12 cellular contexts compared by ENCODE assay signal in the genomic region with DNA sequence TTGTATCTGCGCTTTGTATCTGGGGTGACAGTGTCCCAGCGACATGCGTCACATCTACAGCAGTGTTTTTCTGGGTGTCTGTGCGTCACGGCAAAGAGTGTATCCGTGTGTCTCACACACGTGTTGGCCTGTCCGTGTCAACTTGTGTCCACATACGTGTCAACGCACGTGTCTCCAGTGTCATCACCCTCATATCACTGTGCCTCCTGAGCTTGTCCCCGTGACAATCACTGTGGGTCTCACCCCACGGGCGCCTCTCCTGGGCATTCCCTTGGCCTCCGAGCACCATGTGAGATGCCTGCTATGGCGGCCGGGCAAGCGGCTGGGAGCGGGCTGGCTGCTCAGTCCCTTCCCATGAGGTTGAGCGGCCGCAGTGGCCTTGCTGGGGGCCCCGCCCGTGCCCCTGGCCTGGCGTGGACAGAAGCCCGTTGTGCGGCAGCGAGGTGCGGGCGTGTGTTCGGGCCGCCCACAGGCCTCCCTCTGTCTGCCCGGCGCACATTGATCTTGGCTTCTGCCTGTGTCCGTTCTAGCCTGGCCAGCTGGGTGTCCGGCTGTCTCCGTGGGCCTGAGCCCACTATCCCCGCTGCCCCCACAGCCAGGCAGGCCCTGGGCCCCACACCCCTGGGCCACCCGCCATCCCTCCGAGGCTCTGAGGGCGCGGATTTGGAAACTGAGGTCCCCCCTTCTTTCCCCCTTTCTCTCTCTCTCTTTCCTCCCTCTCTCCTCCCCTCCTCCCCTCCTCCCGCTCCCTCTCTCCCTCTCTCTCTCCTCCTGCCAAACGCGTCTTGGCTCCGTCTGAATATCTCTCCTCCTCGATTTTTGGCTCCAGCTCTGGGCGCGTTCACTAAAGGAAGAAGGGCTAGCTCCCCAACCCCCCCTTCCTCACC. TPM values are rescaled to one million over a fixed set of nuclear protein-coding genes. Genes with fewer than 3 reads are reported as not detected.
DNase-seq lines count a peak whose midpoint lies in the region; ATAC-seq and TF ChIP-seq lines count a peak whose summit lies in the region.
"Had no signal": no experiment of that assay in that cellular context is flagged by ENCODE, and none has a peak within 500 bp of the region (broad histone marks: within the 10 kb centered on the region; RNA-seq: fewer than 3 reads in every experiment).

No MANE protein-coding gene starts in this region.

- H3K36me3 ChIP-seq in GM23248 (ENCODE audit: low read depth) (0 out of 2 replicates have a peak, but pooled peaks cover 4% of the 10 kb centered on the region), left lung (peaks cover 0 to 4% of the 10 kb centered on the region in 2 donors), skeletal muscle satellite cell (ENCODE audit: insufficient read depth, low read length) (peaks cover 10% of the 10 kb centered on the region), smooth muscle cell (ENCODE audit: low read depth) (no peaks in the 10 kb centered on the region)

- DNase-seq in GM23248, result peak; percentile 82
- peak in 1 of 2 donors; percentile 69 for DNase-seq in left lung
- no peak for DNase-seq in stimulated activated naive CD4-positive, alpha-beta T cell (lab: John Stamatoyannopoulos, UW)
- DNase-seq in NCI-H1105 treated with DMSO at 0.1 percent for 48 hours (lab: John Stamatoyannopoulos, UW), result no peak
- DNase-seq in smooth muscle cell (lab: John Stamatoyannopoulos, UW; ENCODE audit: unreplicated experiment), result no peak
- DNase-seq: activated CD8-positive, alpha-beta T cell treated with anti-CD3 and anti-CD28 coated beads, Interleukin-2, amount 10 ng/mL, durations not matched to agents 7 days and 5 days; CD4-positive, alpha-beta memory T cell; NCI-H1694; stimulated activated naive B cell treated with anti-CD40 and anti-IgM and Interleukin-4, amounts not matched to agents 10 μg/mL and 1 μg/mL and 100 μg/mL, for 72 hours had no signal

- no peaks in the 10 kb centered on the region; the same call in 1 of the 2 replicates for H3F3A ChIP-seq in GM23248 (ENCODE audit: insufficient read depth)
- no peaks in the 10 kb centered on the region for H3F3A ChIP-seq in smooth muscle cell (ENCODE audit: low read depth)

- TF ChIP-seq CTCF in left lung (IDR thresholded peaks at IDR 0.05) (no peak), smooth muscle cell (IDR thresholded peaks at IDR 0.05; ENCODE audit: borderline replicate concordance, insufficient read depth, poor library complexity, severe bottlenecking) (no peak)

- H3K9ac ChIP-seq in GM23248 (peak overlapping the region; percentile 80), skeletal muscle satellite cell (ENCODE audit: low read depth, low read length) (peak overlapping the region; percentile 74), smooth muscle cell (ENCODE audit: low read depth) (no peak overlapping the region)

- H3K79me2 ChIP-seq in GM23248 (ENCODE audit: insufficient read depth) (peaks cover 100% of the 10 kb centered on the region), smooth muscle cell (ENCODE audit: low read depth) (no peaks in the 10 kb centered on the region)

- H3K4me3 ChIP-seq in GM23248 (peak overlapping the region; percentile 59), left lung (no peak overlapping the region), skeletal muscle satellite cell (ENCODE audit: low read length) (peak overlapping the region; percentile 45), smooth muscle cell (no peak overlapping the region)

- H3K27ac ChIP-seq in GM23248, result peak overlapping the region; percentile 84
- H3K27ac ChIP-seq in cingulate gyrus (ENCODE audit: low read depth, low read length), result peak overlapping the region; percentile 98
- H3K27ac ChIP-seq in left lung, result peak overlapping the region; percentile 68 to 83
- H3K27ac ChIP-seq in smooth muscle cell (ENCODE audit: low read depth), result no peak overlapping the region

- in situ Hi-C loops in GM23248 (cut with MboI), result no loop called here

- ATAC-seq in left lung (peak; percentile 29), HG03025 (IDR thresholded peaks at IDR 0.05; ENCODE audit: low FRiP score, unreplicated experiment) (no peak)
- ATAC-seq: activated CD8-positive, alpha-beta T cell treated with anti-CD3 and anti-CD28 coated beads, Interleukin-2, amount 10 ng/mL, durations not matched to agents 7 days and 5 days; stimulated activated naive B cell treated with anti-CD40 and anti-IgM and Interleukin-4, amounts not matched to agents 10 μg/mL and 1 μg/mL and 100 μg/mL, for 72 hours had no signal

- peak overlapping the region; percentile 86 for H3K4me2 ChIP-seq in GM23248 (ENCODE audit: unreplicated experiment)
- peak overlapping the region; percentile 77 for H3K4me2 ChIP-seq in skeletal muscle satellite cell (ENCODE audit: low read length)
- H3K4me2 ChIP-seq in smooth muscle cell, result no peak overlapping the region

- intact Hi-C loops in left lung (cut with DNase I), result no loop called here

- H3K9me2 ChIP-seq in GM23248 (ENCODE audit: insufficient read depth), result no peaks in the 10 kb centered on the region

- H3K27me3 ChIP-seq in GM23248 (replicated peaks; ENCODE audit: insufficient read depth) (no peaks in the 10 kb centered on the region), left lung (peaks cover 0 to 6% of the 10 kb centered on the region in 2 donors), skeletal muscle satellite cell (ENCODE audit: control insufficient read depth, insufficient read depth, low read length) (no peaks in the 10 kb centered on the region), smooth muscle cell (ENCODE audit: low read depth) (peaks cover 70% of the 10 kb centered on the region)

- peaks cover 41% of the 10 kb centered on the region for H3K4me1 ChIP-seq in GM23248 (ENCODE audit: insufficient read depth)
- peaks cover 50 to 63% of the 10 kb centered on the region in 2 donors for H3K4me1 ChIP-seq in left lung
- peaks cover 63% of the 10 kb centered on the region for H3K4me1 ChIP-seq in skeletal muscle satellite cell (ENCODE audit: control insufficient read depth, insufficient read depth, low read length)
- H3K4me1 ChIP-seq in smooth muscle cell (ENCODE audit: low read depth), result no peaks in the 10 kb centered on the region

- WGBS in GM23248 (ENCODE audit: low coverage in 1 of 2, low lambda C conversion rate in 2 of 2, missing lambda C conversion rate in 2 of 2), 2 experiments, result 6 to 10% methylated on average over 33 to 46 of the region's 48 CpGs
- WGBS in smooth muscle cell (ENCODE audit: low lambda C conversion rate), result 87% methylated on average over 35 of the region's 48 CpGs

- H4K20me1 ChIP-seq in GM23248 (ENCODE audit: insufficient read depth), result no peaks in the 10 kb centered on the region
- peaks cover 29% of the 10 kb centered on the region for H4K20me1 ChIP-seq in smooth muscle cell (ENCODE audit: low read depth)

- H2AFZ ChIP-seq in GM23248 (peak overlapping the region; percentile 21; the same call in 1 of the 2 replicates), smooth muscle cell (ENCODE audit: low read depth) (no peak overlapping the region)

- H3K9me3 ChIP-seq in GM23248 (ENCODE audit: low read depth) (no peaks in the 10 kb centered on the region), left lung (no peaks in the 10 kb centered on the region), skeletal muscle satellite cell (replicated peaks; ENCODE audit: low read length) (no peaks in the 10 kb centered on the region), smooth muscle cell (replicated peaks; ENCODE audit: low read depth) (no peaks in the 10 kb centered on the region)

RNA-seq across cellular contexts. Expression of gene NFIX, which starts 6.5 kb away (rescaled TPM):
- 71.0 and 81.4 TPM in 2 replicates for total RNA-seq in GM23248 (2014; rRNA removed; shearing (Covaris generic))
- polyA plus RNA-seq in GM23248 (2016; fragmentation: Nextera tagmentation; extraction: Ambion mirVana) (59.2 and 60.8 TPM in 2 replicates), smooth muscle cell (1.8 and 1.9 TPM in 2 replicates)
- total RNA-seq in left lung (100 to 1,000 TPM; 166 to 237 TPM), smooth muscle cell (2.3 TPM in 2 replicates)
- 41.6 and 60.9 TPM in 2 replicates for total RNA-seq in skeletal muscle satellite cell (2012; rRNA removed)

RNA-seq across cellular contexts. Expression of gene DAND5, which starts 32.4 kb away (rescaled TPM):
- total RNA-seq in GM23248 (2014; rRNA removed; shearing (Covaris generic)), result not detected in 2 replicates
- not detected in 2 replicates for polyA plus RNA-seq in GM23248 (2016; fragmentation: Nextera tagmentation; extraction: Ambion mirVana)
- under 1 TPM in 1 of 2 donors, not detected in 1; 0.13 TPM for total RNA-seq in left lung
- not detected in 2 replicates for total RNA-seq in skeletal muscle satellite cell (2012; rRNA removed)
- not detected in 2 replicates for total RNA-seq in smooth muscle cell
- 0.18 TPM in 1 of 2 replicates, not detected in the other for polyA plus RNA-seq in smooth muscle cell
- total RNA-seq: CD4-positive, alpha-beta memory T cell had no signal
- polyA plus RNA-seq: CD4-positive, alpha-beta memory T cell had no signal

RNA-seq across cellular contexts. Expression of gene GADD45GIP1, which starts 44.7 kb away (rescaled TPM):
- 41.6 and 48.4 TPM in 2 replicates for total RNA-seq in GM23248 (2014; rRNA removed; shearing (Covaris generic))
- polyA plus RNA-seq in GM23248 (2016; fragmentation: Nextera tagmentation; extraction: Ambion mirVana), result 132 and 136 TPM in 2 replicates
- 10 to 100 TPM; 14.7 to 20.5 TPM for total RNA-seq in left lung
- total RNA-seq in skeletal muscle satellite cell (2012; rRNA removed), result 21.3 and 26.4 TPM in 2 replicates
- total RNA-seq in smooth muscle cell, result 51.5 and 51.6 TPM in 2 replicates
- 152 and 153 TPM in 2 replicates for polyA plus RNA-seq in smooth muscle cell

RNA-seq across cellular contexts. Expression of gene RAD23A, which starts 56.1 kb away (rescaled TPM):
- total RNA-seq in GM23248 (2014; rRNA removed; shearing (Covaris generic)), result 88.5 and 107 TPM in 2 replicates
- polyA plus RNA-seq in GM23248 (2016; fragmentation: Nextera tagmentation; extraction: Ambion mirVana), result 177 and 182 TPM in 2 replicates
- 100 to 1,000 TPM in 1 of 2 donors, 10 to 100 TPM in 1; 74.8 to 118 TPM for total RNA-seq in left lung
- total RNA-seq in skeletal muscle satellite cell (2012; rRNA removed), result 95.3 and 119 TPM in 2 replicates
- 74.4 and 97.1 TPM in 2 replicates for total RNA-seq in smooth muscle cell
- 176 and 191 TPM in 2 replicates for polyA plus RNA-seq in smooth muscle cell

Comparison
In these comparisons a context has a peak if more than half of its experiments do, and no peak if none do; other contexts are left out.
1. H3K4me3 ChIP-seq: peak in GM23248 (single experiment) and skeletal muscle satellite cell (single experiment); none in left lung (0 of 2) and smooth muscle cell (single experiment).
2. RNA of gene NFIX, which starts 6.5 kb away (total RNA-seq): 166 to 237 TPM in left lung and 71.0 to 81.4 TPM in GM23248; 2.3 TPM in smooth muscle cell; every median in the first group is over 10 times any median in the second.